8 cellular contexts compared by ENCODE assay signal in the genomic region with DNA sequence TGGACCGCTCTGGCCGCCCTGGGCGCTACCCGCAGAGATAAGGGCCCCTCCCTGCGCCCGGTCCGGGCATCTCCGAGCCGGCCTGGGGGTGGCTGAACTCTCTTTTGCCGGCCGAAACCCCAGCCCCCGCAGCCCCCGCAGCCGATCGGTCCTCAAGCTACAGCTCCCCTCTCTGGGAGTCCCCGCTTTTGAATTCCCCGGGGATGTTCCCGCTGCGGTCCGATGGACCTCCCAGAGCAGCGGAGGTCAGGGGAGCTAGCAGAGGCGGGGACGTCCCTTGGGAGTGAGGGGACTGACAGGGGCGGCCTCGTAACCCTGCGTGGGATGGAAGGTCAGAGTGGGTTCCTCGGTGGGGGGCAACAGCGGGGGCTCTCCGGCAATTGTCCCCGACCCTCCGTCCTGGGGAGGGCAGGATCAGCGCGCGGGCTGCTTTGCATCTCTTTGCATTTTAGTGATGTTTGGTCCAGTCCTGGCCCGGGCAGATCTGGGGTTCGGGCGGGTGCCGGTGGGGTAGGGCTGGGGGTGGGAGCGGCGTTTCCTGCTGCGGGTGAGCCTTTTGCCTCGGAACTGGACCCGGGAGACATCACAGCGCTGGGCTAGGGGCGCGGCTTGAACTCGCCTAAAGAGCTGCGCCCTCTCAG. TPM values are rescaled to one million over a fixed set of nuclear protein-coding genes. Genes with fewer than 3 reads are reported as not detected.
DNase-seq lines count a peak whose midpoint lies in the region; ATAC-seq, FAIRE-seq and TF ChIP-seq lines count a peak whose summit lies in the region.

Gene CRIP1, plus strand, starts transcription at position 554 of the 641 bp plus-strand sequence. CDS start 374 bp downstream, outside the sequence.

- H3K9me2 ChIP-seq in HCT116 (ENCODE audit: insufficient read depth), result no peaks in the 10 kb centered on the region

- H3K4me3 ChIP-seq in HCT116 (replicated peaks in 1 of 2; ENCODE audit: low read depth in 1 of 2, low read length in 2 of 2) (peak within 1 kb of the TSS; percentile 65 to 87), kidney (ENCODE audit: low read length in 2 of 2) (peak within 1 kb of the TSS in 1 of 2 donors; percentile 37)

- CTCF ChIA-PET in HCT116 (lab: Charles Lee), result no interaction called here
- CTCF ChIA-PET in activated naive CD4-positive, alpha-beta T cell treated with anti-CD3 and anti-CD28 coated beads, Interleukin-2, amount 10 ng/mL, durations not matched to agents 7 days and 5 days (lab: Charles Lee), result interaction anchor here (0.6 to 1.4 kb wide), 2 partner anchors 21 to 46 kb away, joined by 4 read pairs; no protein-coding TSS in a partner anchor

- H3K27ac Mint-ChIP-seq in activated naive CD4-positive, alpha-beta T cell treated with anti-CD3 and anti-CD28 coated beads, Interleukin-2, amount 10 ng/mL, durations not matched to agents 7 days and 5 days, result peak within 1 kb of the TSS; percentile 89
- peak within 1 kb of the TSS; percentile 97 for H3K27ac Mint-ChIP-seq in stimulated activated memory B cell treated with anti-CD40 and anti-IgM and Interleukin-4, amounts not matched to agents 10 μg/mL and 1 μg/mL and 100 μg/mL, for 72 hours

- FAIRE-seq in kidney (lab: Jason Lieb, UNC), result no peak

- H3K9me3 Mint-ChIP-seq in activated naive CD4-positive, alpha-beta T cell treated with anti-CD3 and anti-CD28 coated beads, Interleukin-2, amount 10 ng/mL, durations not matched to agents 7 days and 5 days, result no peaks in the 10 kb centered on the region
- no peaks in the 10 kb centered on the region for H3K9me3 Mint-ChIP-seq in stimulated activated memory B cell treated with anti-CD40 and anti-IgM and Interleukin-4, amounts not matched to agents 10 μg/mL and 1 μg/mL and 100 μg/mL, for 72 hours

- H3K4me3 Mint-ChIP-seq in activated naive CD4-positive, alpha-beta T cell treated with anti-CD3 and anti-CD28 coated beads, Interleukin-2, amount 10 ng/mL, durations not matched to agents 7 days and 5 days, result peak within 1 kb of the TSS; percentile 90
- peak within 1 kb of the TSS; percentile 85 for H3K4me3 Mint-ChIP-seq in stimulated activated memory B cell treated with anti-CD40 and anti-IgM and Interleukin-4, amounts not matched to agents 10 μg/mL and 1 μg/mL and 100 μg/mL, for 72 hours

- H3K79me2 ChIP-seq in HCT116 (ENCODE audit: insufficient read depth, low read length), result peaks cover 5% of the 10 kb centered on the region; the same call in 1 of the 2 replicates

- RAD21 ChIA-PET in HCT116 (lab: Charles Lee; ENCODE audit: low non-redundant PET in 1 of 2, low total read pairs in 2 of 2, uncharacterized antibody in 2 of 2, unreplicated experiment in 2 of 2), result no interaction called here

- peaks cover 33 to 78% of the 10 kb centered on the region in 2 experiments for H3K4me1 ChIP-seq in HCT116 (ENCODE audit: control insufficient read depth in 1 of 2, insufficient read depth in 2 of 2, low read length in 2 of 2)
- H3K4me1 ChIP-seq in kidney (ENCODE audit: control insufficient read depth in 1 of 2, insufficient read depth in 1 of 2, low read depth in 1 of 2, low read length in 2 of 2), result peaks cover 16 to 29% of the 10 kb centered on the region in 2 donors

- H3K9ac ChIP-seq in HCT116 (ENCODE audit: low read length) (peak within 1 kb of the TSS; percentile 97), kidney (ENCODE audit: low read length in 2 of 2) (no peak within 1 kb of the TSS)

- peaks cover 7% of the 10 kb centered on the region for H3K36me3 Mint-ChIP-seq in activated naive CD4-positive, alpha-beta T cell treated with anti-CD3 and anti-CD28 coated beads, Interleukin-2, amount 10 ng/mL, durations not matched to agents 7 days and 5 days
- peaks cover 14% of the 10 kb centered on the region for H3K36me3 Mint-ChIP-seq in stimulated activated memory B cell treated with anti-CD40 and anti-IgM and Interleukin-4, amounts not matched to agents 10 μg/mL and 1 μg/mL and 100 μg/mL, for 72 hours

- H3K36me3 ChIP-seq in HCT116 (ENCODE audit: control insufficient read depth in 1 of 2, insufficient read depth in 2 of 2, low read length in 2 of 2) (no peaks in the 10 kb centered on the region), kidney (ENCODE audit: control insufficient read depth in 1 of 2, insufficient read depth in 2 of 2, low read length in 2 of 2) (no peaks in the 10 kb centered on the region)

- intact Hi-C loops in HCT116 (cut with micrococcal nuclease) (no loop called here), kidney (cut with DNase I) (no loop called here)

- TF ChIP-seq POLR2A in HCT116 (IDR thresholded peaks at IDR 0.05; ENCODE audit: borderline replicate concordance, extremely low read depth, insufficient read depth, insufficient read length), result no peak

- DNase-seq in HCT116 (ENCODE audit: low read depth, low spot score), result no peak
- no peak for DNase-seq in activated naive CD4-positive, alpha-beta T cell treated with anti-CD3 and anti-CD28 coated beads, Interleukin-2, amount 10 ng/mL, durations not matched to agents 7 days and 5 days
- DNase-seq in kidney, result no peak
- no peak for DNase-seq in stimulated activated CD4-positive, alpha-beta T cell treated with anti-CD3 and anti-CD28 coated beads, Interleukin-12 subunit alpha, Interleukin-12 subunit beta, amount 100 ng/mL, for 4 hours
- DNase-seq in SKM-1 (lab: John Stamatoyannopoulos, UW; ENCODE audit: unreplicated experiment), result no peak
- no peak for DNase-seq in glomerular visceral epithelial cell (ENCODE audit: extremely low spot score)

- H3K27ac ChIP-seq in HCT116 (ENCODE audit: low read depth, low read length) (peak within 1 kb of the TSS; percentile 94), kidney (ENCODE audit: low read depth in 2 of 2, low read length in 2 of 2) (peak within 1 kb of the TSS; percentile 32 to 43)

- peaks cover 55% of the 10 kb centered on the region for H3K4me1 Mint-ChIP-seq in activated naive CD4-positive, alpha-beta T cell treated with anti-CD3 and anti-CD28 coated beads, Interleukin-2, amount 10 ng/mL, durations not matched to agents 7 days and 5 days
- H3K4me1 Mint-ChIP-seq in stimulated activated memory B cell treated with anti-CD40 and anti-IgM and Interleukin-4, amounts not matched to agents 10 μg/mL and 1 μg/mL and 100 μg/mL, for 72 hours, result peaks cover 73% of the 10 kb centered on the region

- peak within 1 kb of the TSS; percentile 99 for H3K4me2 ChIP-seq in HCT116 (ENCODE audit: low read length)

- POLR2A ChIA-PET in HCT116 (lab: Charles Lee), result no interaction called here

- BruUV-seq in HCT116 (replicated peaks; lab: Mats Ljungman, UMichigan), result no TSS peak

- ATAC-seq in HCT116 (no peak), GM18870 (IDR thresholded peaks at IDR 0.05; ENCODE audit: unreplicated experiment) (no peak)
- ATAC-seq in stimulated activated memory B cell treated with anti-CD40 and anti-IgM and Interleukin-4, amounts not matched to agents 10 μg/mL and 1 μg/mL and 100 μg/mL, for 72 hours, result no peak

- H3K27me3 Mint-ChIP-seq in activated naive CD4-positive, alpha-beta T cell treated with anti-CD3 and anti-CD28 coated beads, Interleukin-2, amount 10 ng/mL, durations not matched to agents 7 days and 5 days, result peaks cover 34% of the 10 kb centered on the region
- H3K27me3 Mint-ChIP-seq in stimulated activated memory B cell treated with anti-CD40 and anti-IgM and Interleukin-4, amounts not matched to agents 10 μg/mL and 1 μg/mL and 100 μg/mL, for 72 hours, result no peaks in the 10 kb centered on the region

- no peaks in the 10 kb centered on the region for H3K9me3 ChIP-seq in HCT116 (ENCODE audit: control insufficient read depth in 1 of 2, insufficient read depth in 1 of 2, low read depth in 1 of 2, low read length in 2 of 2)
- no peaks in the 10 kb centered on the region for H3K9me3 ChIP-seq in kidney (ENCODE audit: control insufficient read depth in 1 of 2, low read length in 2 of 2)

- no peaks in the 10 kb centered on the region for H3K27me3 ChIP-seq in HCT116 (ENCODE audit: insufficient read depth, low read length)

- TF ChIP-seq CTCF in HCT116 (IDR thresholded peaks at IDR 0.05 in 2 of 3, conservative IDR thresholded peaks at IDR 0.05 in 1 of 3; ENCODE audit: borderline replicate concordance in 1 of 3, insufficient read depth in 1 of 3, low read depth in 2 of 3, low read length in 2 of 3) (no peak), kidney (IDR thresholded peaks at IDR 0.05; ENCODE audit: borderline replicate concordance, extremely low read depth, insufficient read depth) (no peak)

- TF ChIP-seq RAD21 in HCT116 (IDR thresholded peaks at IDR 0.05; ENCODE audit: low read depth), result no peak

- no peak within 1 kb of the TSS for H2AFZ ChIP-seq in HCT116 (ENCODE audit: low read depth, low read length, poor library complexity, severe bottlenecking)

- no peaks in the 10 kb centered on the region for H4K20me1 ChIP-seq in HCT116 (ENCODE audit: insufficient read depth)

TF ChIP-seq in HCT116, 20 proteins besides CTCF, POLR2A, EP300 and RAD21:
- TF ChIP-seq EZH2phosphoT487 (IDR thresholded peaks at IDR 0.05; ENCODE audit: borderline replicate concordance) (no peak), POLR2AphosphoS5 (IDR thresholded peaks at IDR 0.05; ENCODE audit: low read depth, low read length) (no peak), CEBPB (IDR thresholded peaks at IDR 0.05; ENCODE audit: low read depth) (no peak)
TF ChIP-seq in HCT116: peak in this region for 0.

RNA-seq across cellular contexts. Expression of gene CRIP1, which starts in this region (rescaled TPM):
- 260 TPM for total RNA-seq in HCT116 (2021; ENCODE audit: unreplicated experiment)
- 613 and 656 TPM in 2 replicates for polyA plus RNA-seq in HCT116 (2012)
- 381 TPM for total RNA-seq in kidney
- 272 TPM for polyA plus RNA-seq in kidney (ENCODE audit: insufficient read depth, low read depth, low replicate concordance)
